Comparison of ENCODE assay signal across 11 cellular contexts in the genomic region with DNA sequence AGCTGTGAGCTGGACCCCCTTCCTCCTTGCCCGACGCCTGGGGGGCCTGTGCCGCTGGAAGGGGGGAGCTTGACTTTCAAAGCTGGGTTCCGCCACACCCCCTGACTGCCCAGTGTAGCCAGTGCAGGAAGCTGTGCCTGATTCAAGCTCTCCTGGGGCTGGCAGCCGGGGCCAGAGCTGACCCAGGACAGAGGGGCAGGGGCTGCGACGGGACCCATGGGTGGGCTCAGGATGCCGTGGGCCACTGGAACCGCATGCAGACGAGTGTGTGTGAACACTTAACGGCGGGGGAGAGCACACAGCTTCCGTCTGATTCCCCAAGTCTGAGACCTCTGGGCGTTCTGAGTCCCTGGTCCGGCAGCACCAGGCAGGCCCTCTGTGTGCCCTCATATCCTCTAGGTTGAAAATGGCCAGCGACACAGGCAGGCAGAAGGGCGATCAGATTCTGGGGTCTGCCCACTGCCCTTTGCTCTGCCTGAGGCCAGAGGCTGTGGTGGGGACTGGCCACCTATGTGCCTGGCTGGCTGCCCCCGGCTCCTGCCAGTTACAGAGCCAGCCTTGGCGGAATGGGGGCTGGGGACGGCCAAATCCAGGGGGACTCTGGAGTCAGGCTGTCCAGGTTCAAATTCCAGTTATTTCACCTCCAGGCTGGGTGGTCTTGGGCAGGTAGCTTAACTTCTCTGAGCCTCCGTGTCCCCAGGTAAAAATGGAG. TPM values are rescaled to one million over a fixed set of nuclear protein-coding genes. Genes with fewer than 3 reads are reported as not detected.
DNase-seq lines count a peak whose midpoint lies in the region; ATAC-seq, FAIRE-seq and TF ChIP-seq lines count a peak whose summit lies in the region.
"Had no signal": no experiment of that assay in that cellular context is flagged by ENCODE, and none has a peak within 500 bp of the region (broad histone marks: within the 10 kb centered on the region; RNA-seq: fewer than 3 reads in every experiment).

No MANE protein-coding gene starts in this region.

- H3K79me2 ChIP-seq in PC-3 (ENCODE audit: low read length) = no peaks in the 10 kb centered on the region
- no peaks in the 10 kb centered on the region for H3K79me2 ChIP-seq in HepG2 (ENCODE audit: insufficient read depth, low read length)

- H3F3A ChIP-seq in PC-3 (ENCODE audit: low read length, unreplicated experiment) = no peaks in the 10 kb centered on the region

- no peaks in the 10 kb centered on the region for H3K36me3 Mint-ChIP-seq in stimulated activated effector memory CD8-positive, alpha-beta T cell treated with anti-CD3 and anti-CD28 coated beads, Interleukin-12 subunit alpha, Interleukin-12 subunit beta, amount 100 ng/mL, for 72 hours

- no peak overlapping the region for H3K27ac Mint-ChIP-seq in stimulated activated effector memory CD8-positive, alpha-beta T cell treated with anti-CD3 and anti-CD28 coated beads, Interleukin-12 subunit alpha, Interleukin-12 subunit beta, amount 100 ng/mL, for 72 hours
- H3K27ac Mint-ChIP-seq: CD4-positive, alpha-beta T cell had no signal

- BruUV-seq in PC-3 (replicated peaks; lab: Mats Ljungman, UMichigan) (TSS peak; percentile 37), HepG2 (replicated peaks; lab: Mats Ljungman, UMichigan) (no TSS peak)

- CTCF ChIA-PET in PC-3 (lab: Charles Lee) = interaction anchor here (0.5 kb wide), 2 partner anchors 58 to 128 kb away, joined by 3 read pairs; no protein-coding TSS in a partner anchor
- CTCF ChIA-PET in HepG2 (lab: Yijun Ruan, JAX; ENCODE audit: low intra/inter-chr PET ratio, low total read pairs) = no interaction called here

- no peak for TF ChIP-seq EP300 in HepG2 (IDR thresholded peaks at IDR 0.05; ENCODE audit: low read depth in 2 of 2, low read length in 2 of 2)
- no peak for TF ChIP-seq EP300 in HepG2 (CRISPR knock-in tag; IDR thresholded peaks at IDR 0.05; ENCODE audit: borderline replicate concordance)
- no peak for TF ChIP-seq EP300 in stomach (IDR thresholded peaks at IDR 0.05)

- POLR2A ChIA-PET in PC-3 (lab: Charles Lee; ENCODE audit: unreplicated experiment) = no interaction called here
- POLR2A ChIA-PET in HepG2 (lab: Yijun Ruan, JAX) = no interaction called here

- H3K4me3 ChIP-seq in PC-3 (ENCODE audit: low read length) (peak overlapping the region; percentile 79), coronary artery (peak overlapping the region; percentile 77), HepG2 (replicated peaks in 1 of 3; ENCODE audit: insufficient read depth in 1 of 3, low read depth in 2 of 3, low read length in 3 of 3) (no peak overlapping the region), stomach (peak overlapping the region; percentile 59 to 63 (median 61))
- H3K4me3 ChIP-seq: K562 had no signal

- intact Hi-C loops in PC-3 (cut with micrococcal nuclease) (no loop called here), HepG2 (cut with micrococcal nuclease; ENCODE audit: unreplicated experiment) (no loop called here), stomach (cut with DNase I; ENCODE audit: low total_unique reads) (no loop called here)

- H2AFZ ChIP-seq in PC-3 (ENCODE audit: low read length) (peak overlapping the region; percentile 99), HepG2 (ENCODE audit: low read length) (no peak overlapping the region)

- no peaks in the 10 kb centered on the region for H3K9me3 Mint-ChIP-seq in stimulated activated effector memory CD8-positive, alpha-beta T cell treated with anti-CD3 and anti-CD28 coated beads, Interleukin-12 subunit alpha, Interleukin-12 subunit beta, amount 100 ng/mL, for 72 hours
- H3K9me3 Mint-ChIP-seq: CD4-positive, alpha-beta T cell had no signal

- H3K9ac ChIP-seq in PC-3 (ENCODE audit: low read length) = peak overlapping the region; percentile 36; the same call in 1 of the 2 replicates
- no peak overlapping the region for H3K9ac ChIP-seq in HepG2 (ENCODE audit: insufficient read depth, low read depth, low read length)

- DNase-seq in PC-3 (no peak), coronary artery (ENCODE audit: low spot score) (no peak), HepG2 (ENCODE audit: low spot score) (no peak), stomach (peak; percentile 34), GM19240 (ENCODE audit: insufficient read length, low spot score) (no peak), SW 1271 (lab: John Stamatoyannopoulos, UW) (no peak), NCI-H524 (lab: John Stamatoyannopoulos, UW) (no peak)
- DNase-seq in stimulated activated effector memory CD8-positive, alpha-beta T cell treated with anti-CD3 and anti-CD28 coated beads, Interleukin-12 subunit alpha, Interleukin-12 subunit beta, amount 100 ng/mL, for 72 hours (ENCODE audit: low spot score in 2 of 2) = no peak
- DNase-seq: CD4-positive, alpha-beta T cell; NCI-H1930 had no signal

- H3K27me3 ChIP-seq in PC-3 (ENCODE audit: low read length) = no peaks in the 10 kb centered on the region
- H3K27me3 ChIP-seq in HepG2 (ENCODE audit: control insufficient read depth in 1 of 2, insufficient read depth in 2 of 2, low read length in 2 of 2) = peaks cover 14 to 85% of the 10 kb centered on the region in 2 experiments
- H3K27me3 ChIP-seq in stomach = peaks cover 0 to 8% (median 0%) of the 10 kb centered on the region in 3 donors

- H3K4me1 ChIP-seq in PC-3 (ENCODE audit: insufficient read depth, low read length) (peaks cover 14% of the 10 kb centered on the region), HepG2 (ENCODE audit: insufficient read depth, low read length) (peaks cover 33% of the 10 kb centered on the region), stomach (peaks cover 15 to 71% (median 46%) of the 10 kb centered on the region in 4 donors)

- H3K4me2 ChIP-seq in PC-3 (ENCODE audit: low read length) (peak overlapping the region; percentile 100), HepG2 (ENCODE audit: low read depth, low read length) (no peak overlapping the region)

- TF ChIP-seq CTCF in PC-3 (conservative IDR thresholded peaks at IDR 0.05; ENCODE audit: low read depth, low read length) = no peak
- no peak for TF ChIP-seq CTCF in coronary artery (IDR thresholded peaks at IDR 0.05)
- no peak for TF ChIP-seq CTCF in HepG2 (CRISPR knock-in tag; IDR thresholded peaks at IDR 0.05)
- TF ChIP-seq CTCF in stomach (IDR thresholded peaks at IDR 0.05) = no peak

- H4K20me1 ChIP-seq in PC-3 (ENCODE audit: low read length) (no peaks in the 10 kb centered on the region), HepG2 (ENCODE audit: insufficient read depth, low read length) (no peaks in the 10 kb centered on the region)

- ATAC-seq in PC-3 (peak; percentile 71), HepG2 (peak; percentile 11)
- no peak for ATAC-seq in stimulated activated effector memory CD8-positive, alpha-beta T cell treated with anti-CD3 and anti-CD28 coated beads, Interleukin-12 subunit alpha, Interleukin-12 subunit beta, amount 100 ng/mL, for 72 hours

- no peaks in the 10 kb centered on the region for H3K9me2 ChIP-seq in PC-3 (replicated peaks; ENCODE audit: low read length)

- H3K9me3 ChIP-seq in PC-3 (ENCODE audit: low read length) = no peaks in the 10 kb centered on the region
- H3K9me3 ChIP-seq in HepG2 (ENCODE audit: low read length) = no peaks in the 10 kb centered on the region
- no peaks in the 10 kb centered on the region for H3K9me3 ChIP-seq in stomach

- H3K36me3 ChIP-seq in PC-3 (ENCODE audit: low read depth, low read length) = no peaks in the 10 kb centered on the region
- no peaks in the 10 kb centered on the region for H3K36me3 ChIP-seq in HepG2 (replicated peaks in 1 of 2; ENCODE audit: control insufficient read depth in 1 of 2, insufficient read depth in 2 of 2, low read length in 2 of 2)
- H3K36me3 ChIP-seq in stomach = no peaks in the 10 kb centered on the region

- H3K4me1 Mint-ChIP-seq in stimulated activated effector memory CD8-positive, alpha-beta T cell treated with anti-CD3 and anti-CD28 coated beads, Interleukin-12 subunit alpha, Interleukin-12 subunit beta, amount 100 ng/mL, for 72 hours = peaks cover 5% of the 10 kb centered on the region

- in situ Hi-C loops in HepG2 (cut with HindIII; ENCODE audit: extremely low pct_ligation_motif_present, low pct_unique_long_range_greater_than_20kb) = no loop called here

- no CpG with 5 or more reads among the region's 21 CpGs for WGBS in HepG2 (ENCODE audit: low lambda C conversion rate)
- WGBS in stomach, 5 donors = 33 to 48% (median 47%) methylated on average over 9 to 21 of the region's 21 CpGs

- TF ChIP-seq POLR2A in HepG2 (IDR thresholded peaks at IDR 0.05; ENCODE audit: insufficient read depth in 1 of 2, low read depth in 2 of 2, low read length in 2 of 2) (no peak), stomach (IDR thresholded peaks at IDR 0.05) (no peak)

- H3K27ac ChIP-seq in PC-3 (ENCODE audit: low read length) (no peak overlapping the region), coronary artery (peak overlapping the region; percentile 52 to 78), HepG2 (ENCODE audit: extremely low read length, insufficient read depth, low read length) (no peak overlapping the region), stomach (peak overlapping the region; percentile 28 to 83 (median 73))

- no peak for TF ChIP-seq RAD21 in HepG2 (CRISPR knock-in tag; IDR thresholded peaks at IDR 0.05)

- H3K4me3 Mint-ChIP-seq in stimulated activated effector memory CD8-positive, alpha-beta T cell treated with anti-CD3 and anti-CD28 coated beads, Interleukin-12 subunit alpha, Interleukin-12 subunit beta, amount 100 ng/mL, for 72 hours = no peak overlapping the region
- H3K4me3 Mint-ChIP-seq: CD4-positive, alpha-beta T cell had no signal

- no peak for FAIRE-seq in HepG2 (lab: Jason Lieb, UNC)
- FAIRE-seq: K562 had no signal

RNA-seq across cellular contexts. Expression of gene CYP46A1, which starts 54.0 kb away (rescaled TPM):
- total RNA-seq in PC-3 (2014; rRNA removed) = 0.52 and 1.2 TPM in 2 replicates
- total RNA-seq in HepG2 (2016; rRNA removed; fragmentation: Illumina TruSeq; extraction: Trizol) = not detected in 2 replicates
- total RNA-seq in HepG2 (2016; cell fraction: cytosol; rRNA removed; fragmentation: Illumina TruSeq; extraction: Trizol; ENCODE audit: low read depth) = not detected in 2 replicates
- total RNA-seq in HepG2 (2016; cell fraction: insoluble cytoplasmic fraction; rRNA removed; fragmentation: Illumina TruSeq; extraction: Trizol) = not detected in 2 replicates
- not detected in 2 replicates for total RNA-seq in HepG2 (2016; cell fraction: membrane; rRNA removed; fragmentation: Illumina TruSeq; extraction: Trizol)
- total RNA-seq in HepG2 (2016; cell fraction: nucleus; rRNA removed; fragmentation: Illumina TruSeq; extraction: Trizol) = not detected in 2 replicates
- not detected in 2 replicates for polyA plus RNA-seq in HepG2 (2011; rRNA removed)
- polyA plus RNA-seq in HepG2 (2011; cell fraction: cytosol; rRNA removed) = not detected in 2 replicates
- polyA plus RNA-seq in HepG2 (2011; cell fraction: nucleus; rRNA removed) = 0.06 and 0.12 TPM in 2 replicates
- not detected in 2 replicates for polyA plus RNA-seq in HepG2 (2012)
- polyA plus RNA-seq in HepG2 (2016; cell fraction: cytosol; fragmentation: Illumina TruSeq; extraction: Trizol; ENCODE audit: low read depth) = 0.06 TPM in 2 replicates
- not detected in 2 replicates for polyA plus RNA-seq in HepG2 (2016; cell fraction: insoluble cytoplasmic fraction; fragmentation: Illumina TruSeq; extraction: Trizol; ENCODE audit: low read depth)
- not detected in 2 replicates for polyA plus RNA-seq in HepG2 (2016; cell fraction: membrane; fragmentation: Illumina TruSeq; extraction: Trizol; ENCODE audit: low read depth)
- 0.11 and 0.14 TPM in 2 replicates for polyA plus RNA-seq in HepG2 (2016; cell fraction: nucleus; fragmentation: Illumina TruSeq; extraction: Trizol; ENCODE audit: insufficient read depth, low read depth)
- 0.02 TPM in 1 of 2 replicates, not detected in the other for polyA minus RNA-seq in HepG2 (2011; rRNA and poly(A)+ RNA removed; ENCODE audit: low replicate concordance)
- polyA minus RNA-seq in HepG2 (2011; cell fraction: cytosol; rRNA and poly(A)+ RNA removed) = not detected in 2 replicates
- polyA minus RNA-seq in HepG2 (2011; cell fraction: nucleus; rRNA and poly(A)+ RNA removed) = under 0.01 and 0.12 TPM in 2 replicates
- total RNA-seq in stomach = 1 to 10 TPM in 3 of 5 donors, not detected in 2; 1.2 to 2.9 (median 2.2) TPM
- polyA plus RNA-seq in stomach = under 1 TPM; 0.15 to 0.68 (median 0.53) TPM
- total RNA-seq: K562 had no signal
- polyA plus RNA-seq: K562 had no signal

RNA-seq across cellular contexts. Expression of gene EML1, which starts 55.1 kb away (rescaled TPM):
- total RNA-seq in PC-3 (2014; rRNA removed) = 12.0 TPM in 2 replicates
- 1.3 and 1.7 TPM in 2 replicates for total RNA-seq in HepG2 (2016; rRNA removed; fragmentation: Illumina TruSeq; extraction: Trizol)
- 2.3 and 2.6 TPM in 2 replicates for total RNA-seq in HepG2 (2016; cell fraction: cytosol; rRNA removed; fragmentation: Illumina TruSeq; extraction: Trizol; ENCODE audit: low read depth)
- 1.7 TPM in 2 replicates for total RNA-seq in HepG2 (2016; cell fraction: insoluble cytoplasmic fraction; rRNA removed; fragmentation: Illumina TruSeq; extraction: Trizol)
- total RNA-seq in HepG2 (2016; cell fraction: membrane; rRNA removed; fragmentation: Illumina TruSeq; extraction: Trizol) = 1.5 and 1.9 TPM in 2 replicates
- 1.7 and 2.5 TPM in 2 replicates for total RNA-seq in HepG2 (2016; cell fraction: nucleus; rRNA removed; fragmentation: Illumina TruSeq; extraction: Trizol)
- polyA plus RNA-seq in HepG2 (2011; rRNA removed) = 0.25 and 0.59 TPM in 2 replicates
- polyA plus RNA-seq in HepG2 (2011; cell fraction: cytosol; rRNA removed) = 0.18 and 0.24 TPM in 2 replicates
- 0.43 and 0.68 TPM in 2 replicates for polyA plus RNA-seq in HepG2 (2011; cell fraction: nucleus; rRNA removed)
- 0.44 and 0.72 TPM in 2 replicates for polyA plus RNA-seq in HepG2 (2012)
- polyA plus RNA-seq in HepG2 (2016; cell fraction: cytosol; fragmentation: Illumina TruSeq; extraction: Trizol; ENCODE audit: low read depth) = 1.4 and 2.2 TPM in 2 replicates
- polyA plus RNA-seq in HepG2 (2016; cell fraction: insoluble cytoplasmic fraction; fragmentation: Illumina TruSeq; extraction: Trizol; ENCODE audit: low read depth) = 1.0 and 1.2 TPM in 2 replicates
- polyA plus RNA-seq in HepG2 (2016; cell fraction: membrane; fragmentation: Illumina TruSeq; extraction: Trizol; ENCODE audit: low read depth) = 1.9 and 2.0 TPM in 2 replicates
- 1.3 and 1.7 TPM in 2 replicates for polyA plus RNA-seq in HepG2 (2016; cell fraction: nucleus; fragmentation: Illumina TruSeq; extraction: Trizol; ENCODE audit: insufficient read depth, low read depth)
- 1.0 and 40.3 TPM in 2 replicates for polyA minus RNA-seq in HepG2 (2011; rRNA and poly(A)+ RNA removed; ENCODE audit: low replicate concordance)
- polyA minus RNA-seq in HepG2 (2011; cell fraction: cytosol; rRNA and poly(A)+ RNA removed) = 0.44 and 0.49 TPM in 2 replicates
- polyA minus RNA-seq in HepG2 (2011; cell fraction: nucleus; rRNA and poly(A)+ RNA removed) = 0.90 and 1.6 TPM in 2 replicates
- total RNA-seq in stomach = 10 to 100 TPM; 30.1 to 66.5 (median 43.5) TPM
- polyA plus RNA-seq in stomach = 10 to 100 TPM in 1 of 3 donors, 1 to 10 TPM in 2; 5.8 to 11.3 (median 6.7) TPM

Comparison
In these comparisons a context has a peak if more than half of its experiments do, and no peak if none do; other contexts are left out.
1. H3K27ac ChIP-seq: peak in coronary artery (2 of 2) and stomach (5 of 5); none in PC-3 (single experiment) and HepG2 (single experiment).
2. H3K4me3 ChIP-seq: peak in PC-3 (single experiment), coronary artery (single experiment) and stomach (4 of 4); none in HepG2 (0 of 3).